In genomic region chr4:99950913-99951254, GRCh38 we compare ENCODE assay signal across 8 cellular contexts. TPM values are rescaled to one million over a fixed set of nuclear protein-coding genes. Genes with fewer than 3 reads are reported as not detected.
A peak's percentile ranks its signal among the peaks of the same experiment; 100 is the strongest.
DNase-seq lines count a peak whose midpoint lies in the region; TF ChIP-seq lines count a peak whose summit lies in the region.

No MANE protein-coding gene starts in this region.

- no peak overlapping the region for H3K27ac Mint-ChIP-seq in activated CD4-positive, alpha-beta T cell treated with anti-CD3 and anti-CD28 coated beads, Interleukin-2, amount 10 ng/mL, durations not matched to agents 24 days and 14 days

- peak overlapping the region; percentile 70 for H3K27ac ChIP-seq in layer of hippocampus (ENCODE audit: low read depth, low read length)
- H3K27ac ChIP-seq in temporal lobe (ENCODE audit: low read depth, low read length), result peak overlapping the region; percentile 87

- H3K4me1 Mint-ChIP-seq in activated CD4-positive, alpha-beta T cell treated with anti-CD3 and anti-CD28 coated beads, Interleukin-2, amount 10 ng/mL, durations not matched to agents 24 days and 14 days, result peaks cover 18% of the 10 kb centered on the region

- no peaks in the 10 kb centered on the region for H3K27me3 ChIP-seq in HAP-1 (ENCODE audit: low read depth)
- no peaks in the 10 kb centered on the region for H3K27me3 ChIP-seq in layer of hippocampus (ENCODE audit: control insufficient read depth, insufficient read depth, low read length)

- intact Hi-C loops in activated CD4-positive, alpha-beta T cell treated with anti-CD3 and anti-CD28 coated beads, Interleukin-2, amount 10 ng/mL, durations not matched to agents 24 days and 14 days (cut with micrococcal nuclease), result loop anchor here (1.0 to 5.0 kb wide), 4 partner anchors 131 to 1022 kb away; partner anchors contain the start of genes DAPP1 and EIF4E

- peaks cover 16% of the 10 kb centered on the region for H3K4me1 ChIP-seq in HAP-1

- in situ Hi-C loops in HAP-1 (cut with MboI; ENCODE audit: low sequenced_read_pairs) (no loop called here), astrocyte of the spinal cord (cut with HindIII; ENCODE audit: low sequenced_read_pairs) (no loop called here)

- H3K4me3 ChIP-seq in HAP-1 (peak overlapping the region; percentile 75), astrocyte of the spinal cord (ENCODE audit: low read depth, low read length) (peak overlapping the region; percentile 96)

- no peaks in the 10 kb centered on the region for H3K9me3 Mint-ChIP-seq in activated CD4-positive, alpha-beta T cell treated with anti-CD3 and anti-CD28 coated beads, Interleukin-2, amount 10 ng/mL, durations not matched to agents 24 days and 14 days

- H3K36me3 ChIP-seq in HAP-1 (replicated peaks), result peaks cover 24% of the 10 kb centered on the region

- H3K27me3 Mint-ChIP-seq in activated CD4-positive, alpha-beta T cell treated with anti-CD3 and anti-CD28 coated beads, Interleukin-2, amount 10 ng/mL, durations not matched to agents 24 days and 14 days, result no peaks in the 10 kb centered on the region

- no peaks in the 10 kb centered on the region for H3K9me3 ChIP-seq in HAP-1

- peaks cover 15% of the 10 kb centered on the region for H3K36me3 Mint-ChIP-seq in activated CD4-positive, alpha-beta T cell treated with anti-CD3 and anti-CD28 coated beads, Interleukin-2, amount 10 ng/mL, durations not matched to agents 24 days and 14 days (ENCODE audit: low read depth)

- DNase-seq in HAP-1 (ENCODE audit: low spot score in 2 of 2) (peak in 1 of 2 experiments; percentile 27), astrocyte of the spinal cord (ENCODE audit: low read depth, low spot score) (no peak), NCI-H748 treated with DMSO at 0.1 percent for 48 hours (lab: John Stamatoyannopoulos, UW) (no peak), Ammon's horn (ENCODE audit: low spot score) (no peak), NCI-H1436 treated with DMSO at 0.1 percent for 48 hours (lab: John Stamatoyannopoulos, UW) (no peak)
- no peak for DNase-seq in activated CD4-positive, alpha-beta T cell treated with anti-CD3 and anti-CD28 coated beads, Interleukin-2, amount 10 ng/mL, durations not matched to agents 24 days and 14 days

- TF ChIP-seq CTCF in astrocyte of the spinal cord (IDR thresholded peaks at IDR 0.05; ENCODE audit: low read depth, low read length), result no peak

- no peak overlapping the region for H3K4me3 Mint-ChIP-seq in activated CD4-positive, alpha-beta T cell treated with anti-CD3 and anti-CD28 coated beads, Interleukin-2, amount 10 ng/mL, durations not matched to agents 24 days and 14 days

RNA-seq across cellular contexts. Expression of gene H2AZ1, which starts 0.8 kb away (rescaled TPM):
- total RNA-seq in temporal lobe, result 78.9 TPM
- total RNA-seq in activated CD4-positive, alpha-beta T cell treated with anti-CD3 and anti-CD28 coated beads, Interleukin-2, amount 10 ng/mL, durations not matched to agents 24 days and 14 days, result 477 TPM in 2 replicates

RNA-seq across cellular contexts. Expression of gene DNAJB14, which starts 4.5 kb away (rescaled TPM):
- total RNA-seq in temporal lobe, result 53.4 TPM
- total RNA-seq in activated CD4-positive, alpha-beta T cell treated with anti-CD3 and anti-CD28 coated beads, Interleukin-2, amount 10 ng/mL, durations not matched to agents 24 days and 14 days, result 49.2 and 49.8 TPM in 2 replicates

RNA-seq across cellular contexts. Expression of gene LAMTOR3, which starts 56.7 kb away (rescaled TPM):
- total RNA-seq in temporal lobe, result 39.8 TPM
- total RNA-seq in activated CD4-positive, alpha-beta T cell treated with anti-CD3 and anti-CD28 coated beads, Interleukin-2, amount 10 ng/mL, durations not matched to agents 24 days and 14 days, result 28.0 and 32.8 TPM in 2 replicates
